Comparison of ENCODE assay signal across 7 cellular contexts in genomic region chr14:103625361-103626095, GRCh38. TPM values are rescaled to one million over a fixed set of nuclear protein-coding genes. Genes with fewer than 3 reads are reported as not detected.
DNase-seq lines count a peak whose midpoint lies in the region; ATAC-seq, FAIRE-seq and TF ChIP-seq lines count a peak whose summit lies in the region.

No MANE protein-coding gene starts in this region.

- peak overlapping the region in 1 of 3 experiments; percentile 18; a peak in 1 of 7 replicates for H3K27ac Mint-ChIP-seq in H9

- H3K79me1 ChIP-seq in H9 (ENCODE audit: insufficient read depth, low read depth, low read length, poor library complexity, severe bottlenecking) = no peaks in the 10 kb centered on the region

- no peak overlapping the region for H2BK20ac ChIP-seq in H9 (ENCODE audit: low read depth, low read length, poor library complexity, severe bottlenecking)

- H4K20me1 ChIP-seq in H9 (ENCODE audit: control insufficient read depth, insufficient read depth, insufficient read length) = no peaks in the 10 kb centered on the region

- H3K4me2 ChIP-seq in H9 (ENCODE audit: insufficient read depth, insufficient read length, low read length) = no peak overlapping the region

- no peak overlapping the region for H3K4me3 Mint-ChIP-seq in H9

- peak; percentile 79 for FAIRE-seq in GM19239 (lab: Jason Lieb, UNC)

- H2AK5ac ChIP-seq in H9 (ENCODE audit: insufficient read length, low read length) = no peak overlapping the region

- H3K79me2 ChIP-seq in H9 (ENCODE audit: insufficient read depth, low read length) = peaks cover 3% of the 10 kb centered on the region; the same call in 1 of the 2 replicates

- H3K36me3 Mint-ChIP-seq in H9 (ENCODE audit: insufficient read depth in 1 of 3, low read depth in 3 of 3) = no peaks in the 10 kb centered on the region; a peak in 1 of 7 replicates

- no peak overlapping the region for H3K18ac ChIP-seq in H9 (ENCODE audit: insufficient read length, low read depth, low read length)

- no peak overlapping the region for H4K5ac ChIP-seq in H9 (ENCODE audit: insufficient read length, low read depth, low read length)

- H3K23me2 ChIP-seq in H9 (ENCODE audit: insufficient read length, low read depth, low read length, poor library complexity, severe bottlenecking) = peaks cover 8% of the 10 kb centered on the region

- no peak overlapping the region for H3K9ac ChIP-seq in SK-N-MC (ENCODE audit: insufficient read length)
- peak overlapping the region in 1 of 2 donors; percentile 58 for H3K9ac ChIP-seq in colonic mucosa (ENCODE audit: low read depth in 2 of 2, low read length in 2 of 2)
- H3K9ac ChIP-seq in H9 (ENCODE audit: extremely low read depth, insufficient read length, low read length) = no peak overlapping the region

- H2BK5ac ChIP-seq in H9 (ENCODE audit: insufficient read length, low read length) = no peak overlapping the region

- no peaks in the 10 kb centered on the region for H3K36me3 ChIP-seq in SK-N-MC (ENCODE audit: insufficient read depth, low read length)
- H3K36me3 ChIP-seq in colonic mucosa = no peaks in the 10 kb centered on the region
- H3K36me3 ChIP-seq in spleen = no peaks in the 10 kb centered on the region

- intact Hi-C loops in colonic mucosa (cut with DNase I) (loop anchor here (5.0 kb wide), 1 partner anchor 48 kb away; no protein-coding TSS in a partner anchor), spleen (cut with DNase I; ENCODE audit: low total_unique reads) (loop anchor here (10.0 kb wide), 1 partner anchor 51 kb away; no protein-coding TSS in a partner anchor)

- no peak overlapping the region for H2BK12ac ChIP-seq in H9 (ENCODE audit: insufficient read length, low read depth, low read length)

- WGBS in spleen, 5 donors = 17 to 22% (median 20%) methylated on average over 11 of the region's 11 CpGs
- no CpG with 5 or more reads among the region's 11 CpGs for WGBS in H9 (ENCODE audit: extremely low coverage, insufficient read length, low lambda C conversion rate)

- H2BK15ac ChIP-seq in H9 (ENCODE audit: low read depth, low read length) = no peak overlapping the region

- H3K4me3 ChIP-seq in SK-N-MC = peak overlapping the region; percentile 11; the same call in 1 of the 2 replicates
- no peak overlapping the region for H3K4me3 ChIP-seq in colonic mucosa
- H3K4me3 ChIP-seq in spleen = peak overlapping the region in 4 of 8 donors; percentile 2 to 55 (median 10)

- TF ChIP-seq CTCF in colonic mucosa (IDR thresholded peaks at IDR 0.05) (no peak), spleen (IDR thresholded peaks at IDR 0.05 in 8 of 11, conservative IDR thresholded peaks at IDR 0.05 in 3 of 11) (no peak), H9 (conservative IDR thresholded peaks at IDR 0.05) (no peak)

- peaks cover 8% of the 10 kb centered on the region for H3K27me3 Mint-ChIP-seq in H9 (ENCODE audit: low read depth)

- no peak overlapping the region for H2BK120ac ChIP-seq in H9 (ENCODE audit: low read depth, low read length, poor library complexity, severe bottlenecking)

- no peak overlapping the region for H3K56ac ChIP-seq in H9 (ENCODE audit: insufficient read length, low read depth, low read length)

- H3K27ac ChIP-seq in SK-N-MC (peak overlapping the region; percentile 30; the same call in 1 of the 2 replicates), colonic mucosa (no peak overlapping the region), spleen (peak overlapping the region; percentile 16 to 86 (median 70)), H9 (ENCODE audit: insufficient read length, low read depth, low read length) (no peak overlapping the region)

- TF ChIP-seq POLR2A in spleen (IDR thresholded peaks at IDR 0.05) = no peak

- H3K9me3 ChIP-seq in SK-N-MC (ENCODE audit: low read depth, low read length) = no peaks in the 10 kb centered on the region
- H3K9me3 ChIP-seq in colonic mucosa = no peaks in the 10 kb centered on the region
- no peaks in the 10 kb centered on the region for H3K9me3 ChIP-seq in spleen
- no peaks in the 10 kb centered on the region for H3K9me3 ChIP-seq in H9 (ENCODE audit: control insufficient read depth, low read depth, low read length)

- H4K8ac ChIP-seq in H9 (replicated peaks; ENCODE audit: insufficient read length, low read depth, low read length) = no peak overlapping the region

- no peak overlapping the region for H2AFZ ChIP-seq in H9 (ENCODE audit: low read length)

- no peaks in the 10 kb centered on the region for H3K27me3 ChIP-seq in colonic mucosa
- no peaks in the 10 kb centered on the region for H3K27me3 ChIP-seq in spleen (replicated peaks in 1 of 7)
- H3K27me3 ChIP-seq in H9 (ENCODE audit: insufficient read depth, low read length) = no peaks in the 10 kb centered on the region

- no peak overlapping the region for H3K23ac ChIP-seq in H9 (ENCODE audit: insufficient read length, low read depth, low read length)

- no peak overlapping the region for H3K4ac ChIP-seq in H9 (ENCODE audit: low read depth, low read length)

- no peak for ATAC-seq in HG03439 (IDR thresholded peaks at IDR 0.05; ENCODE audit: unreplicated experiment)

- peaks cover 7% of the 10 kb centered on the region for H3K4me1 ChIP-seq in colonic mucosa
- H3K4me1 ChIP-seq in spleen = peaks cover 32 to 66% (median 56%) of the 10 kb centered on the region in 6 donors
- no peaks in the 10 kb centered on the region for H3K4me1 ChIP-seq in H9 (ENCODE audit: insufficient read depth, low read length)

- no peak overlapping the region for H3T11ph ChIP-seq in H9 (ENCODE audit: low read length)

- DNase-seq in GM19239 (ENCODE audit: insufficient read length, low spot score) (no peak), SK-N-MC (ENCODE audit: low read depth, low spot score) (no peak), colonic mucosa (peak; percentile 19), spleen (peak; percentile 80), H9 (no peak), DMS153 (lab: John Stamatoyannopoulos, UW) (no peak)

- no peak overlapping the region for H4K91ac ChIP-seq in H9 (ENCODE audit: insufficient read length, low read depth, low read length)

- H3K14ac ChIP-seq in H9 (ENCODE audit: insufficient read depth, low read length) = no peak overlapping the region

- H3K4me1 Mint-ChIP-seq in H9 = peaks cover 14 to 15% of the 10 kb centered on the region in 2 experiments

- no peaks in the 10 kb centered on the region for H3K9me3 Mint-ChIP-seq in H9

RNA-seq across cellular contexts. Expression of gene KLC1, which starts 3.5 kb away (rescaled TPM):
- total RNA-seq in colonic mucosa = 100 to 1,000 TPM in 1 of 2 donors, 10 to 100 TPM in 1; 78.1 to 112 TPM
- total RNA-seq in spleen = 100 to 1,000 TPM; 164 to 333 (median 239) TPM
- 100 to 1,000 TPM in 1 of 3 donors, 10 to 100 TPM in 2; 54.1 to 126 (median 75.9) TPM for polyA plus RNA-seq in spleen
- total RNA-seq in H9 (2021) = 135 and 143 TPM in 2 replicates

Comparison
In these comparisons a context has a peak if more than half of its experiments do, and no peak if none do; other contexts are left out.
1. DNase-seq: peak in colonic mucosa (single experiment) and spleen (single experiment); none in GM19239 (single experiment), SK-N-MC (single experiment), H9 (single experiment) and DMS153 (single experiment).
2. H3K27ac ChIP-seq: peak in SK-N-MC (single experiment) and spleen (8 of 8); none in colonic mucosa (single experiment) and H9 (single experiment).